10 cellular contexts compared by ENCODE assay signal in genomic region chr20:25686081-25687077, GRCh38. TPM values are rescaled to one million over a fixed set of nuclear protein-coding genes. Genes with fewer than 3 reads are reported as not detected.
A peak's percentile ranks its signal among the peaks of the same experiment; 100 is the strongest.
DNase-seq lines count a peak whose midpoint lies in the region; ATAC-seq, FAIRE-seq and TF ChIP-seq lines count a peak whose summit lies in the region.
"Had no signal": no experiment of that assay in that cellular context is flagged by ENCODE, and none has a peak within 500 bp of the region (broad histone marks: within the 10 kb centered on the region; RNA-seq: fewer than 3 reads in every experiment).

No MANE protein-coding gene starts in this region.

- H3K27me3 ChIP-seq in uterus (no peaks in the 10 kb centered on the region), colonic mucosa (no peaks in the 10 kb centered on the region)

- TF ChIP-seq CTCF in LNCaP clone FGC (IDR thresholded peaks at IDR 0.05; ENCODE audit: control insufficient read depth, extremely low read depth, insufficient read depth), result peak; percentile 33
- no peak for TF ChIP-seq CTCF in glutamatergic neuron (IDR thresholded peaks at IDR 0.05; ENCODE audit: partially characterized antibody, unreplicated experiment)
- no peak for TF ChIP-seq CTCF in uterus (IDR thresholded peaks at IDR 0.05)
- TF ChIP-seq CTCF in colonic mucosa (IDR thresholded peaks at IDR 0.05), result no peak

- H3K36me3 ChIP-seq in uterus (no peaks in the 10 kb centered on the region), colonic mucosa (no peaks in the 10 kb centered on the region)

- peak; percentile 36 for ATAC-seq in GM18909 (IDR thresholded peaks at IDR 0.05; ENCODE audit: poor library complexity, unreplicated experiment)
- peak; percentile 12 for ATAC-seq in HG02623 (IDR thresholded peaks at IDR 0.05; ENCODE audit: unreplicated experiment)

- H3K4me1 Mint-ChIP-seq in glutamatergic neuron (ENCODE audit: low read depth, unreplicated experiment), result peaks cover 29% of the 10 kb centered on the region

- FAIRE-seq in H54 (lab: Jason Lieb, UNC), result no peak
- FAIRE-seq: islet of Langerhans had no signal

- peaks cover 2% of the 10 kb centered on the region for H3K9me3 Mint-ChIP-seq in glutamatergic neuron (ENCODE audit: unreplicated experiment)

- peak overlapping the region; percentile 64 for H3K27ac Mint-ChIP-seq in glutamatergic neuron (ENCODE audit: unreplicated experiment)

- H3K9ac ChIP-seq in colonic mucosa (ENCODE audit: low read depth in 2 of 2, low read length in 2 of 2), result no peak overlapping the region

- DNase-seq in LNCaP clone FGC (ENCODE audit: low read depth) (peak; percentile 58), glutamatergic neuron (no peak), midbrain (lab: John Stamatoyannopoulos, UW) (no peak), uterus (no peak), colonic mucosa (no peak), H54 (ENCODE audit: insufficient read length, low spot score) (no peak)

- H3K4me3 Mint-ChIP-seq in glutamatergic neuron (ENCODE audit: unreplicated experiment), result peak overlapping the region; percentile 47

- intact Hi-C loops in uterus (cut with DNase I; ENCODE audit: low total_unique reads), result no loop called here
- intact Hi-C loops in colonic mucosa (cut with DNase I), result no loop called here

- H3K36me3 Mint-ChIP-seq in glutamatergic neuron (ENCODE audit: unreplicated experiment), result peaks cover 14% of the 10 kb centered on the region

- H3K27me3 Mint-ChIP-seq in glutamatergic neuron (ENCODE audit: unreplicated experiment), result peaks cover 6% of the 10 kb centered on the region

- no peaks in the 10 kb centered on the region for H3K4me1 ChIP-seq in uterus
- H3K4me1 ChIP-seq in colonic mucosa, result no peaks in the 10 kb centered on the region

- no peak overlapping the region for H3K4me3 ChIP-seq in LNCaP clone FGC (ENCODE audit: low read depth, low read length)
- no peak overlapping the region for H3K4me3 ChIP-seq in uterus
- no peak overlapping the region for H3K4me3 ChIP-seq in colonic mucosa
- H3K4me3 ChIP-seq: SK-N-MC had no signal

- no peak overlapping the region for H3K27ac ChIP-seq in uterus
- H3K27ac ChIP-seq in colonic mucosa, result no peak overlapping the region
- H3K27ac ChIP-seq: SK-N-MC had no signal

- H3K9me3 ChIP-seq in uterus (no peaks in the 10 kb centered on the region), colonic mucosa (no peaks in the 10 kb centered on the region)

- TF ChIP-seq POLR2A in uterus (IDR thresholded peaks at IDR 0.05) (no peak), H54 (IDR thresholded peaks at IDR 0.05; ENCODE audit: low read depth, low read length) (no peak)

RNA-seq across cellular contexts. Expression of gene ZNF337, which starts 10.3 kb away (rescaled TPM):
- total RNA-seq in glutamatergic neuron (ENCODE audit: unreplicated experiment), result 24.5 TPM
- 10 to 100 TPM in 2 of 4 donors, 1 to 10 TPM in 2; 2.6 to 32.4 (median 19.0) TPM for total RNA-seq in uterus
- 1 to 10 TPM; 6.2 to 6.7 TPM for total RNA-seq in colonic mucosa
